8 cellular contexts compared by ENCODE assay signal in genomic region chr15:82197734-82198594, GRCh38.
DNase-seq lines count a peak whose midpoint lies in the region; ATAC-seq and TF ChIP-seq lines count a peak whose summit lies in the region.

No MANE protein-coding gene starts in this region.

- H3K27me3 ChIP-seq in left lung, result no peaks in the 10 kb centered on the region

- no peaks in the 10 kb centered on the region for H3K9me3 ChIP-seq in left lung

- H3K27ac ChIP-seq in left lung, result no peak overlapping the region

- no peaks in the 10 kb centered on the region for H3K4me1 ChIP-seq in left lung

- no peak overlapping the region for H3K4me3 ChIP-seq in choroid plexus epithelial cell (ENCODE audit: low read depth, low read length)
- no peak overlapping the region for H3K4me3 ChIP-seq in left lung

- ATAC-seq in GM18868 (IDR thresholded peaks at IDR 0.05; ENCODE audit: unreplicated experiment) (peak; percentile 94), HG03095 (IDR thresholded peaks at IDR 0.05; ENCODE audit: unreplicated experiment) (peak; percentile 90), left lung (peak; percentile 96)

- intact Hi-C loops in left lung (cut with DNase I), result no loop called here

- no peaks in the 10 kb centered on the region for H3K36me3 ChIP-seq in left lung

- peak; percentile 38 for DNase-seq in AG09319 (ENCODE audit: extremely low read depth, low read depth)
- peak; percentile 55 for DNase-seq in NCI-H2196 (lab: John Stamatoyannopoulos, UW; ENCODE audit: unreplicated experiment)
- DNase-seq in activated CD4-positive, CD25-positive, alpha-beta regulatory T cell treated with anti-CD3 and anti-CD28 coated beads, Interleukin-2, amount 50 U/mL, for 72 hours, result peak; percentile 47
- peak; percentile 86 for DNase-seq in choroid plexus epithelial cell (ENCODE audit: low read depth)
- no peak for DNase-seq in left lung
- peak; percentile 13 to 29 (median 19) for DNase-seq in stimulated activated CD4-positive, alpha-beta T cell treated with anti-CD3 and anti-CD28 coated beads, TNF-alpha, amount 100 ng/mL, for 4 hours (ENCODE audit: low read depth in 3 of 3)

- TF ChIP-seq CTCF in AG09319 (IDR thresholded peaks at IDR 0.05; ENCODE audit: low read depth, low read length) (peak; percentile 75), choroid plexus epithelial cell (conservative IDR thresholded peaks at IDR 0.05; ENCODE audit: low read depth, low read length) (peak; percentile 83), left lung (IDR thresholded peaks at IDR 0.05) (peak; percentile 75 to 76)

Comparison
In these comparisons a context has a peak if more than half of its experiments do, and no peak if none do; other contexts are left out.
1. DNase-seq: peak in AG09319 (single experiment), NCI-H2196 (single experiment), activated CD4-positive, CD25-positive, alpha-beta regulatory T cell treated with anti-CD3 and anti-CD28 coated beads, Interleukin-2, amount 50 U/mL, for 72 hours (single experiment), choroid plexus epithelial cell (single experiment) and stimulated activated CD4-positive, alpha-beta T cell treated with anti-CD3 and anti-CD28 coated beads, TNF-alpha, amount 100 ng/mL, for 4 hours (3 of 3); none in left lung (0 of 2).
2. Peak in every context shown above with its lines, with median percentiles within 50 percentile points of each other: CTCF ChIP-seq and ATAC-seq.